In genomic region chr7:91264083-91264923, GRCh38 we compare ENCODE assay signal across 8 cellular contexts. TPM values are rescaled to one million over a fixed set of nuclear protein-coding genes. Genes with fewer than 3 reads are reported as not detected.
DNase-seq lines count a peak whose midpoint lies in the region; ATAC-seq and TF ChIP-seq lines count a peak whose summit lies in the region.

Gene FZD1 (plus strand): TSS chr7:91264433. CDS start chr7:91264881, 448 bp downstream.

- H3K9me3 ChIP-seq in breast epithelium (no peaks in the 10 kb centered on the region), iPS-18a (ENCODE audit: control insufficient read depth, low read depth, low read length) (no peaks in the 10 kb centered on the region), sigmoid colon (no peaks in the 10 kb centered on the region)

- peak within 1 kb of the TSS; percentile 40 for H3K9ac ChIP-seq in iPS-18a (ENCODE audit: low read length)

- H3K27ac ChIP-seq in breast epithelium, result peak within 1 kb of the TSS; percentile 95 to 96
- no peak within 1 kb of the TSS for H3K27ac ChIP-seq in iPS-18a (ENCODE audit: low read length)
- peak within 1 kb of the TSS; percentile 89 to 98 (median 97) for H3K27ac ChIP-seq in sigmoid colon

- H3K27me3 ChIP-seq in breast epithelium (no peaks in the 10 kb centered on the region), iPS-18a (ENCODE audit: control insufficient read depth, insufficient read depth, low read length) (peaks cover 90% of the 10 kb centered on the region), sigmoid colon (no peaks in the 10 kb centered on the region)

- H3K4me1 ChIP-seq in breast epithelium (no peaks in the 10 kb centered on the region), iPS-18a (ENCODE audit: control insufficient read depth, low read depth, low read length) (peaks cover 21% of the 10 kb centered on the region), sigmoid colon (peaks cover 0 to 39% (median 27%) of the 10 kb centered on the region in 4 donors)

- TF ChIP-seq EP300 in sigmoid colon (IDR thresholded peaks at IDR 0.05), result no peak

- H3K36me3 ChIP-seq in breast epithelium (no peaks in the 10 kb centered on the region), iPS-18a (ENCODE audit: control insufficient read depth, low read depth, low read length) (no peaks in the 10 kb centered on the region), sigmoid colon (no peaks in the 10 kb centered on the region)

- intact Hi-C loops in breast epithelium (cut with DNase I; ENCODE audit: low total_unique reads) (no loop called here), sigmoid colon (cut with DNase I) (loop anchor here (2.0 to 10.0 kb wide), 6 partner anchors 180 to 1183 kb away; partner anchors contain the start of genes GATAD1 and GTPBP10)

- ATAC-seq in HG02852 (IDR thresholded peaks at IDR 0.05; ENCODE audit: unreplicated experiment), result peak; percentile 91

- TF ChIP-seq POLR2A in breast epithelium (IDR thresholded peaks at IDR 0.05) (peak; percentile 19), sigmoid colon (IDR thresholded peaks at IDR 0.05) (peak; percentile 44 to 67)

- 0% methylated on average over 89 of the region's 89 CpGs for WGBS in sigmoid colon, 2 donors

- TF ChIP-seq CTCF in breast epithelium (IDR thresholded peaks at IDR 0.05), result no peak
- TF ChIP-seq CTCF in sigmoid colon (IDR thresholded peaks at IDR 0.05), result no peak

- H3K4me3 ChIP-seq in breast epithelium, result peak within 1 kb of the TSS; percentile 86 to 94 (median 92)
- H3K4me3 ChIP-seq in iPS-18a (ENCODE audit: low read length), result peak within 1 kb of the TSS; percentile 71
- H3K4me3 ChIP-seq in sigmoid colon, result peak within 1 kb of the TSS; percentile 60 to 88 (median 75)

- DNase-seq in activated CD8-positive, alpha-beta memory T cell treated with anti-CD3 and anti-CD28 coated beads for 24 hours, result peak; percentile 67
- no peak for DNase-seq in activated CD8-positive, alpha-beta memory T cell treated with anti-CD3 and anti-CD28 coated beads, Interleukin-2, amount 50 U/mL, for 4 hours
- peak; percentile 96 for DNase-seq in NCI-H128 (lab: John Stamatoyannopoulos, UW; ENCODE audit: unreplicated experiment)
- DNase-seq in SKM-1 (lab: John Stamatoyannopoulos, UW; ENCODE audit: unreplicated experiment), result peak; percentile 85
- DNase-seq in breast epithelium (ENCODE audit: low spot score in 2 of 2), result peak; percentile 95 to 96
- DNase-seq in sigmoid colon, result peak; percentile 98

RNA-seq across cellular contexts. Expression of gene FZD1, which starts in this region (rescaled TPM):
- 10 to 100 TPM; 11.0 to 36.1 (median 20.0) TPM for total RNA-seq in breast epithelium
- total RNA-seq in sigmoid colon, result 10 to 100 TPM; 14.5 to 20.5 (median 16.8) TPM
- 1 to 10 TPM; 1.2 to 3.4 (median 1.8) TPM for polyA plus RNA-seq in sigmoid colon
